Comparison of ENCODE assay signal across 1 cellular context in the genomic region with DNA sequence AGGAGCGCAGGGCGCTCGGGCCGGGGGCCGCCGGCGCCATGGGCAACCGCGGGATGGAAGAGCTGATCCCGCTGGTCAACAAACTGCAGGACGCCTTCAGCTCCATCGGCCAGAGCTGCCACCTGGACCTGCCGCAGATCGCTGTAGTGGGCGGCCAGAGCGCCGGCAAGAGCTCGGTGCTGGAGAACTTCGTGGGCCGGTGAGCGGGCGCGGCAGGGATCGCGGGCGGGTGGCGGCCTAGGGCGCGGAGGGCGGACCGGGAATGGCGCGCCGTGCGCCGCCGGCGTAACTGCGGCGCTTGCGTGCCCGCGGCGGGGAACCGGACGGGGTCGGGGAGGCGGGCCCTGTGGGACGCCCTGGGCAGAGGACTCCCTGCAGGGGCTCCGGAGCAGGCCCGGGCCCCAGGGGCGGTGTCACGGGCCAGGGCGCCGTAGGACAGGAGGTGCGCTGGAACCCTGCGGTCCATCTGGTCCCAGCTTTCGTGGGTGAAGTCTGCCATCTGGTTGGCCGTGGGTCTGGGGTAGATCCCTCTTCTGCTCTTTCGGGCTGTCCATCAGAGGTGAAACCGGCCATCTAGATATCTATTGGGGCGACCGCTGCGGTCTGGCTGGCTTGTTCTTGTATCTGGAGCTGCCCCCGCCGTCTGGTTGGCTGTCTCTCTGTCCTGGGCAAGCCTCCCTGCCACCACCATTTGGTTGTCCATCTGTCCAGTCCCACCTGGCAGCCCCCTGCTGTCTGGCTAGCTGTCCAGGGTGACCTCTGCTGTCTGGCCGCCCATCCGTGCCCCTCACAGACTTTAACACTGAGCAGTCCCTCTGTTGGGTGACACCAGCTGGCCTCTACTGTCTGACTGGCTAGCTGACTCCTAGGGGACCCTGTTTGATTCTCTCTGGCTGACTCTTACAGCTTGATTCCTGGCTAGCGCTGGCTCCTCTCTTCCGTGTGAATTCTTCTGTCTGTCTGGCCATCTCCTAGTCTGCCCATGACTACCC.
TF ChIP-seq lines count a peak whose summit lies in the region.

No MANE protein-coding gene starts in this region.

TF ChIP-seq in HEK293, 187 proteins besides CTCF, POLR2A, EP300 and RAD21 (continued from another document):
- TF ChIP-seq, protein P1, sequence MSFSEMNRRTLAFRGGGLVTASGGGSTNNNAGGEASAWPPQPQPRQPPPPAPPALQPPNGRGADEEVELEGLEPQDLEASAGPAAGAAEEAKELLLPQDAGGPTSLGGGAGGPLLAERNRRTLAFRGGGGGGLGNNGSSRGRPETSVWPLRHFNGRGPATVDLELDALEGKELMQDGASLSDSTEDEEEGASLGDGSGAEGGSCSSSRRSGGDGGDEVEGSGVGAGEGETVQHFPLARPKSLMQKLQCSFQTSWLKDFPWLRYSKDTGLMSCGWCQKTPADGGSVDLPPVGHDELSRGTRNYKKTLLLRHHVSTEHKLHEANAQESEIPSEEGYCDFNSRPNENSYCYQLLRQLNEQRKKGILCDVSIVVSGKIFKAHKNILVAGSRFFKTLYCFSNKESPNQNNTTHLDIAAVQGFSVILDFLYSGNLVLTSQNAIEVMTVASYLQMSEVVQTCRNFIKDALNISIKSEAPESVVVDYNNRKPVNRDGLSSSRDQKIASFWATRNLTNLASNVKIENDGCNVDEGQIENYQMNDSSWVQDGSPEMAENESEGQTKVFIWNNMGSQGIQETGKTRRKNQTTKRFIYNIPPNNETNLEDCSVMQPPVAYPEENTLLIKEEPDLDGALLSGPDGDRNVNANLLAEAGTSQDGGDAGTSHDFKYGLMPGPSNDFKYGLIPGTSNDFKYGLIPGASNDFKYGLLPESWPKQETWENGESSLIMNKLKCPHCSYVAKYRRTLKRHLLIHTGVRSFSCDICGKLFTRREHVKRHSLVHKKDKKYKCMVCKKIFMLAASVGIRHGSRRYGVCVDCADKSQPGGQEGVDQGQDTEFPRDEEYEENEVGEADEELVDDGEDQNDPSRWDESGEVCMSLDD (tag by site-specific recombination; IDR thresholded peaks at IDR 0.05), result no peak
- TF ChIP-seq SALL2 (tag by site-specific recombination; IDR thresholded peaks at IDR 0.05; ENCODE audit: borderline replicate concordance) (no peak), ZNF677 (tag by site-specific recombination; IDR thresholded peaks at IDR 0.05) (peak; percentile 13), ZNF211 (tag by site-specific recombination; IDR thresholded peaks at IDR 0.05; ENCODE audit: low read depth) (no peak), EGR2 (tag by site-specific recombination; IDR thresholded peaks at IDR 0.05; ENCODE audit: low read depth) (no peak), ZNF366 (tag by site-specific recombination; conservative IDR thresholded peaks at IDR 0.05) (no peak), ZNF626 (tag by site-specific recombination; IDR thresholded peaks at IDR 0.05) (no peak), ZNF23 (tag by site-specific recombination; IDR thresholded peaks at IDR 0.05; ENCODE audit: borderline replicate concordance) (no peak), ZNF335 (tag by site-specific recombination; conservative IDR thresholded peaks at IDR 0.05) (peak; percentile 52), ZNF501 (tag by site-specific recombination; IDR thresholded peaks at IDR 0.05) (no peak), ZNF654 (tag by site-specific recombination; IDR thresholded peaks at IDR 0.05; ENCODE audit: low read depth) (no peak), ZNF223 (tag by site-specific recombination; IDR thresholded peaks at IDR 0.05) (no peak)
- TF ChIP-seq, protein P2, sequence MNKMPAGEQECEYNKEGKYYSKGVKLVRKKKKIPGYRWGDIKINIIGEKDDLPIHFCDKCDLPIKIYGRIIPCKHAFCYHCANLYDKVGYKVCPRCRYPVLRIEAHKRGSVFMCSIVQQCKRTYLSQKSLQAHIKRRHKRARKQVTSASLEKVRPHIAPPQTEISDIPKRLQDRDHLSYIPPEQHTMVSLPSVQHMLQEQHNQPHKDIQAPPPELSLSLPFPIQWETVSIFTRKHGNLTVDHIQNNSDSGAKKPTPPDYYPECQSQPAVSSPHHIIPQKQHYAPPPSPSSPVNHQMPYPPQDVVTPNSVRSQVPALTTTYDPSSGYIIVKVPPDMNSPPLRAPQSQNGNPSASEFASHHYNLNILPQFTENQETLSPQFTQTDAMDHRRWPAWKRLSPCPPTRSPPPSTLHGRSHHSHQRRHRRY (tag by site-specific recombination; IDR thresholded peaks at IDR 0.05), result no peak
- TF ChIP-seq, protein P3, sequence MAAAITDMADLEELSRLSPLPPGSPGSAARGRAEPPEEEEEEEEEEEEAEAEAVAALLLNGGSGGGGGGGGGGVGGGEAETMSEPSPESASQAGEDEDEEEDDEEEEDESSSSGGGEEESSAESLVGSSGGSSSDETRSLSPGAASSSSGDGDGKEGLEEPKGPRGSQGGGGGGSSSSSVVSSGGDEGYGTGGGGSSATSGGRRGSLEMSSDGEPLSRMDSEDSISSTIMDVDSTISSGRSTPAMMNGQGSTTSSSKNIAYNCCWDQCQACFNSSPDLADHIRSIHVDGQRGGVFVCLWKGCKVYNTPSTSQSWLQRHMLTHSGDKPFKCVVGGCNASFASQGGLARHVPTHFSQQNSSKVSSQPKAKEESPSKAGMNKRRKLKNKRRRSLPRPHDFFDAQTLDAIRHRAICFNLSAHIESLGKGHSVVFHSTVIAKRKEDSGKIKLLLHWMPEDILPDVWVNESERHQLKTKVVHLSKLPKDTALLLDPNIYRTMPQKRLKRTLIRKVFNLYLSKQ (tag by site-specific recombination; IDR thresholded peaks at IDR 0.05; ENCODE audit: borderline replicate concordance), result no peak
- TF ChIP-seq, protein P4, sequence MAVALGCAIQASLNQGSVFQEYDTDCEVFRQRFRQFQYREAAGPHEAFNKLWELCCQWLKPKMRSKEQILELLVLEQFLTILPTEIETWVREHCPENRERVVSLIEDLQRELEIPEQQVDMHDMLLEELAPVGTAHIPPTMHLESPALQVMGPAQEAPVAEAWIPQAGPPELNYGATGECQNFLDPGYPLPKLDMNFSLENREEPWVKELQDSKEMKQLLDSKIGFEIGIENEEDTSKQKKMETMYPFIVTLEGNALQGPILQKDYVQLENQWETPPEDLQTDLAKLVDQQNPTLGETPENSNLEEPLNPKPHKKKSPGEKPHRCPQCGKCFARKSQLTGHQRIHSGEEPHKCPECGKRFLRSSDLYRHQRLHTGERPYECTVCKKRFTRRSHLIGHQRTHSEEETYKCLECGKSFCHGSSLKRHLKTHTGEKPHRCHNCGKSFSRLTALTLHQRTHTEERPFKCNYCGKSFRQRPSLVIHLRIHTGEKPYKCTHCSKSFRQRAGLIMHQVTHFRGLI (tag by site-specific recombination; IDR thresholded peaks at IDR 0.05), result no peak
- TF ChIP-seq, protein P5, sequence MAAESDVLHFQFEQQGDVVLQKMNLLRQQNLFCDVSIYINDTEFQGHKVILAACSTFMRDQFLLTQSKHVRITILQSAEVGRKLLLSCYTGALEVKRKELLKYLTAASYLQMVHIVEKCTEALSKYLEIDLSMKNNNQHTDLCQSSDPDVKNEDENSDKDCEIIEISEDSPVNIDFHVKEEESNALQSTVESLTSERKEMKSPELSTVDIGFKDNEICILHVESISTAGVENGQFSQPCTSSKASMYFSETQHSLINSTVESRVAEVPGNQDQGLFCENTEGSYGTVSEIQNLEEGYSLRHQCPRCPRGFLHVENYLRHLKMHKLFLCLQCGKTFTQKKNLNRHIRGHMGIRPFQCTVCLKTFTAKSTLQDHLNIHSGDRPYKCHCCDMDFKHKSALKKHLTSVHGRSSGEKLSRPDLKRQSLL (tag by site-specific recombination; IDR thresholded peaks at IDR 0.05), result no peak
- TF ChIP-seq, protein P6, sequence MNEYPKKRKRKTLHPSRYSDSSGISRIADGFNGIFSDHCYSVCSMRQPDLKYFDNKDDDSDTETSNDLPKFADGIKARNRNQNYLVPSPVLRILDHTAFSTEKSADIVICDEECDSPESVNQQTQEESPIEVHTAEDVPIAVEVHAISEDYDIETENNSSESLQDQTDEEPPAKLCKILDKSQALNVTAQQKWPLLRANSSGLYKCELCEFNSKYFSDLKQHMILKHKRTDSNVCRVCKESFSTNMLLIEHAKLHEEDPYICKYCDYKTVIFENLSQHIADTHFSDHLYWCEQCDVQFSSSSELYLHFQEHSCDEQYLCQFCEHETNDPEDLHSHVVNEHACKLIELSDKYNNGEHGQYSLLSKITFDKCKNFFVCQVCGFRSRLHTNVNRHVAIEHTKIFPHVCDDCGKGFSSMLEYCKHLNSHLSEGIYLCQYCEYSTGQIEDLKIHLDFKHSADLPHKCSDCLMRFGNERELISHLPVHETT (tag by site-specific recombination; IDR thresholded peaks at IDR 0.05), result no peak
TF ChIP-seq in HEK293: peak in this region for 17.
